Comparison of ENCODE assay signal across 13 cellular contexts in genomic region chr3:64161481-64161952, GRCh38.
DNase-seq lines count a peak whose midpoint lies in the region; ATAC-seq, FAIRE-seq and TF ChIP-seq lines count a peak whose summit lies in the region.
"Had no signal": no experiment of that assay in that cellular context is flagged by ENCODE, and none has a peak within 500 bp of the region (broad histone marks: within the 10 kb centered on the region; RNA-seq: fewer than 3 reads in every experiment).

No MANE protein-coding gene starts in this region.

- no peak for FAIRE-seq in GM19239 (lab: Jason Lieb, UNC)
- FAIRE-seq: A204.1, G401.6 had no signal

- H3K36me3 Mint-ChIP-seq in stimulated activated memory B cell treated with anti-CD40 and anti-IgM and Interleukin-4, amounts not matched to agents 10 μg/mL and 1 μg/mL and 100 μg/mL, for 72 hours = no peaks in the 10 kb centered on the region
- H3K36me3 Mint-ChIP-seq: activated naive CD8-positive, alpha-beta T cell had no signal

- peaks cover 20% of the 10 kb centered on the region for H3K4me1 Mint-ChIP-seq in stimulated activated memory B cell treated with anti-CD40 and anti-IgM and Interleukin-4, amounts not matched to agents 10 μg/mL and 1 μg/mL and 100 μg/mL, for 72 hours

- ATAC-seq in stimulated activated memory B cell treated with anti-CD40 and anti-IgM and Interleukin-4, amounts not matched to agents 10 μg/mL and 1 μg/mL and 100 μg/mL, for 72 hours = no peak
- ATAC-seq in HG02759 (IDR thresholded peaks at IDR 0.05; ENCODE audit: unreplicated experiment) (no peak), omental fat pad (ENCODE audit: low FRiP score) (no peak)

- no peak overlapping the region for H3K4me3 Mint-ChIP-seq in stimulated activated memory B cell treated with anti-CD40 and anti-IgM and Interleukin-4, amounts not matched to agents 10 μg/mL and 1 μg/mL and 100 μg/mL, for 72 hours
- H3K4me3 Mint-ChIP-seq: activated naive CD8-positive, alpha-beta T cell; H9 had no signal

- H3K9me3 Mint-ChIP-seq in stimulated activated memory B cell treated with anti-CD40 and anti-IgM and Interleukin-4, amounts not matched to agents 10 μg/mL and 1 μg/mL and 100 μg/mL, for 72 hours = no peaks in the 10 kb centered on the region
- H3K9me3 Mint-ChIP-seq: H9 had no signal

- H3K27ac Mint-ChIP-seq in stimulated activated memory B cell treated with anti-CD40 and anti-IgM and Interleukin-4, amounts not matched to agents 10 μg/mL and 1 μg/mL and 100 μg/mL, for 72 hours = peak overlapping the region; percentile 40
- H3K27ac Mint-ChIP-seq: activated naive CD8-positive, alpha-beta T cell had no signal

- no peak for TF ChIP-seq CTCF in omental fat pad (IDR thresholded peaks at IDR 0.05)

- no peaks in the 10 kb centered on the region for H3K27me3 Mint-ChIP-seq in stimulated activated memory B cell treated with anti-CD40 and anti-IgM and Interleukin-4, amounts not matched to agents 10 μg/mL and 1 μg/mL and 100 μg/mL, for 72 hours

- DNase-seq in NCI-H1092 treated with DMSO at 0.1 percent for 48 hours (lab: John Stamatoyannopoulos, UW) = peak; percentile 45
- no peak for DNase-seq in NCI-H1092 (lab: John Stamatoyannopoulos, UW)
- DNase-seq in NCI-H69 (lab: John Stamatoyannopoulos, UW) = peak; percentile 78
- peak; percentile 62 for DNase-seq in fibroblast of peridontal ligament (ENCODE audit: extremely low read depth)
- DNase-seq in omental fat pad (ENCODE audit: low spot score) = no peak
- DNase-seq in GM19239 (ENCODE audit: insufficient read length, low spot score) = no peak
- DNase-seq: effector CD8-positive, alpha-beta T cell; H9 had no signal

Comparison
In these comparisons a context has a peak if more than half of its experiments do, and no peak if none do; other contexts are left out.
1. DNase-seq: peak in NCI-H1092 treated with DMSO at 0.1 percent for 48 hours (single experiment), NCI-H69 (single experiment) and fibroblast of peridontal ligament (single experiment); none in NCI-H1092 (single experiment), omental fat pad (single experiment) and GM19239 (single experiment).